8 cellular contexts compared by ENCODE assay signal in the genomic region with DNA sequence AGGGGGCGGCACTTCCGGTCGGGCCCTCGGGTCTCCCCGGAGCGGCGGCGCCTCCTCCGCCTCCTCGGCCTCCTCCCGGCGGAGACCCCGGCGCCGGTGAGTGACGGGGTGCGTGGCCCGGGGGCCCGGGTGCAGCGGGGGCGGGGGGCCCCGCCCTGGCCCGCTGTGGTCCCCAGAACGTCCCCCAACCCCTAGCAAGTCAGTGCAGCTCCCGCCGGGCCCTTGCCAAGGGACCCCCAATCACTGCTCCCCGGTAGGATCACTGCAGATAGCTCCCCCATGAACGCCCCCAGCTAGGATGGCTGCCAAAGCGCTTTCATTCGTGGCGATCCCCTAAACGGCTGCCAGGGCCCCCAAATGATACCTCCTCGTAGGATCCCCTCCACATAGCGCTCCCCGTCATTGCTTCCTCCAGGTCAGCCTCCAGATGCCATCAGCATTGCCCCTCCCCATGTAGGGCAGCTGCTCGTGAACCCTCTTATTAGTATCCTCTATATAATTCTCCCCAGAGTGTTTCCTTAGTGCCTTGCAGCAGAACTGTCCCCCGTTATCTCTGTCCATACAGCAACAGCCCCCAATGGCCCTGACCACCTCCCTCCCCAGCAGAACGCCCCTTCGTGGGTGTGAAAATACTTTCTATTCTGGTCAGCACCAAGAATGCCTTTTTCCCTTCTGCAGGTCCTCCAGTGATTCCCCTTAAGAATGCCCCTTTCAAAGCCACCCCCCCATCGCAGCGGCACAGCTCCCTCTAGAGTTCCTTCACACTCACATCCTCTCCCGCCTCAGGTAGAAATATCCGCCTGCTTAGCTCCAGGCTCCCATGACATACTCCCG.
DNase-seq lines count a peak whose midpoint lies in the region; ATAC-seq and TF ChIP-seq lines count a peak whose summit lies in the region.

A gene (plus strand): TSS at position 11 of the 834 bp plus-strand sequence. CDS start 7,972 bp downstream, outside the sequence.

- ATAC-seq in HG02852 (IDR thresholded peaks at IDR 0.05; ENCODE audit: unreplicated experiment) (peak; percentile 37), GM19351 (IDR thresholded peaks at IDR 0.05; ENCODE audit: unreplicated experiment) (no peak)

- H3K27ac ChIP-seq in WERI-Rb-1 = peak within 1 kb of the TSS; percentile 92
- H3K27ac ChIP-seq in caudate nucleus (ENCODE audit: low read depth, low read length) = peak within 1 kb of the TSS; percentile 98

- H3K36me3 ChIP-seq in GM06990 (ENCODE audit: control insufficient read depth, insufficient read depth, low read length) (peaks cover 7% of the 10 kb centered on the region), WERI-Rb-1 (peaks cover 12% of the 10 kb centered on the region)

- TF ChIP-seq CTCF in GM06990 (IDR thresholded peaks at IDR 0.05; ENCODE audit: insufficient read depth, low read length, poor library complexity, severe bottlenecking) (peak; percentile 84), WERI-Rb-1 (IDR thresholded peaks at IDR 0.05; ENCODE audit: low read depth, low read length) (peak; percentile 67)

- H3K4me3 ChIP-seq in GM06990 (replicated peaks; ENCODE audit: low read depth, low read length) (peak within 1 kb of the TSS; percentile 90), WERI-Rb-1 (ENCODE audit: low read depth, low read length) (peak within 1 kb of the TSS; percentile 93)

- no peaks in the 10 kb centered on the region for H3K9me3 ChIP-seq in WERI-Rb-1 (ENCODE audit: severe bottlenecking)

- DNase-seq in GM06990 (ENCODE audit: extremely low read depth, insufficient read length) (peak; percentile 70), NCI-H2171 (lab: John Stamatoyannopoulos, UW) (peak; percentile 56), WERI-Rb-1 (peak; percentile 86), caudate nucleus (lab: John Stamatoyannopoulos, UW) (peak in 52 of 61 donors; percentile 9 to 84 (median 46)), iris pigment epithelial cell (ENCODE audit: low read depth) (peak; percentile 91), smooth muscle cell of the brain vasculature (ENCODE audit: low read depth, low spot score) (peak; percentile 67)

- H3K27me3 ChIP-seq in GM06990 (replicated peaks; ENCODE audit: control insufficient read depth, insufficient read depth, low read length) = no peaks in the 10 kb centered on the region
- no peaks in the 10 kb centered on the region for H3K27me3 ChIP-seq in WERI-Rb-1 (ENCODE audit: insufficient read depth, low read depth, severe bottlenecking)
